ENCODE assay signal across 10 cellular contexts in genomic region chr16:72823961-72824490, GRCh38.
"Had no signal": no experiment of that assay in that cellular context is flagged by ENCODE, and none has a peak within 500 bp of the region (broad histone marks: within the 10 kb centered on the region; RNA-seq: fewer than 3 reads in every experiment).

No MANE protein-coding gene starts in this region.

- H3K27ac ChIP-seq: GM23248, HL-60 had no signal

- ATAC-seq: HCT116, HepG2, K562 had no signal

- H3K4me3 ChIP-seq: GM23248, HAP-1, K562 had no signal

- H3K4me3 Mint-ChIP-seq: HFFc6 had no signal

- H3K9me3 Mint-ChIP-seq: HFFc6 had no signal

- H3K9me3 ChIP-seq: HAP-1 had no signal

- H3K27ac Mint-ChIP-seq: HFFc6 had no signal

- DNase-seq: GM23248, GOT3, H7, HFFc6, IMR-90 had no signal
